Comparison of ENCODE assay signal across 8 cellular contexts in genomic region chr12:6613776-6614512, GRCh38. TPM values are rescaled to one million over a fixed set of nuclear protein-coding genes. Genes with fewer than 3 reads are reported as not detected.
DNase-seq lines count a peak whose midpoint lies in the region; TF ChIP-seq lines count a peak whose summit lies in the region.

No MANE protein-coding gene starts in this region.

- H3K36me3 ChIP-seq in SJSA1 (no peaks in the 10 kb centered on the region), prostate gland (no peaks in the 10 kb centered on the region)

- no peak overlapping the region for H3K4me3 ChIP-seq in SJSA1
- H3K4me3 ChIP-seq in prostate gland = no peak overlapping the region

- peaks cover 25% of the 10 kb centered on the region for H3K4me1 ChIP-seq in SJSA1 (replicated peaks)
- H3K4me1 ChIP-seq in prostate gland (replicated peaks) = peaks cover 14% of the 10 kb centered on the region

- H3K27ac ChIP-seq in SJSA1 (peak overlapping the region; percentile 25), prostate gland (peak overlapping the region; percentile 86 to 94)

- TF ChIP-seq POLR2A in prostate gland (IDR thresholded peaks at IDR 0.05) = peak; percentile 24

- DNase-seq in activated CD4-positive, alpha-beta T cell treated with anti-CD3 and anti-CD28 coated beads for 48 hours = peak; percentile 54
- DNase-seq in activated CD4-positive, alpha-beta T cell treated with anti-CD3 and anti-CD28 coated beads, Interleukin-2, amount 50 U/mL, for 4 hours = no peak
- DNase-seq in NCI-H1092 (lab: John Stamatoyannopoulos, UW) = peak; percentile 96
- DNase-seq in SJSA1 (ENCODE audit: low read depth in 1 of 2, low spot score in 2 of 2) = peak; percentile 88 to 94
- DNase-seq in T47D (ENCODE audit: low read depth in 1 of 2, low spot score in 1 of 2) = peak; percentile 46 to 95
- DNase-seq in hypothalamus (lab: John Stamatoyannopoulos, UW) = peak; percentile 71 to 100 (median 94)
- DNase-seq in prostate gland (ENCODE audit: low spot score) = peak; percentile 87
- DNase-seq in effector CD8-positive, alpha-beta T cell (lab: John Stamatoyannopoulos, UW) = no peak

- 0 out of 2 replicates have a peak, but pooled peaks cover 2% of the 10 kb centered on the region for H3K9me3 ChIP-seq in SJSA1 (replicated peaks)
- no peaks in the 10 kb centered on the region for H3K9me3 ChIP-seq in prostate gland

- WGBS in prostate gland = 4% methylated on average over 21 of the region's 21 CpGs

- intact Hi-C loops in prostate gland (cut with DNase I) = loop anchor here (2.0 to 5.0 kb wide), 2 partner anchors 49 to 153 kb away; partner anchors contain the start of genes ING4 and PTMS

- no peaks in the 10 kb centered on the region for H3K27me3 ChIP-seq in SJSA1 (replicated peaks)
- H3K27me3 ChIP-seq in prostate gland (replicated peaks; ENCODE audit: insufficient read depth) = no peaks in the 10 kb centered on the region

- in situ Hi-C loops in T47D (cut with HindIII; ENCODE audit: low pct_unique_long_range_greater_than_20kb, low sequenced_read_pairs) = no loop called here

- peak in 1 of 4 experiments; percentile 10 for TF ChIP-seq CTCF in prostate gland (IDR thresholded peaks at IDR 0.05)

RNA-seq across cellular contexts. Expression of gene CHD4, which starts 6.8 kb away (rescaled TPM):
- total RNA-seq in SJSA1 (2014; rRNA removed; shearing (Covaris generic)) = 178 and 180 TPM in 2 replicates
- total RNA-seq in prostate gland = 100 to 1,000 TPM; 124 to 240 TPM

RNA-seq across cellular contexts. Expression of gene LPAR5, which starts 21.8 kb away (rescaled TPM):
- not detected in 2 replicates for total RNA-seq in SJSA1 (2014; rRNA removed; shearing (Covaris generic))
- 1 to 10 TPM in 1 of 2 donors, under 1 TPM in 1; 0.59 to 1.9 TPM for total RNA-seq in prostate gland

RNA-seq across cellular contexts. Expression of gene ACRBP, which starts 33.3 kb away (rescaled TPM):
- total RNA-seq in SJSA1 (2014; rRNA removed; shearing (Covaris generic)) = not detected in 2 replicates
- total RNA-seq in prostate gland = 10 to 100 TPM in 1 of 2 donors, 1 to 10 TPM in 1; 2.3 to 49.6 TPM

RNA-seq across cellular contexts. Expression of gene NOP2, which starts 45.9 kb away (rescaled TPM):
- total RNA-seq in SJSA1 (2014; rRNA removed; shearing (Covaris generic)) = 48.3 and 76.6 TPM in 2 replicates
- 10 to 100 TPM; 14.5 to 42.9 TPM for total RNA-seq in prostate gland

RNA-seq across cellular contexts. Expression of gene ING4, which starts 49.0 kb away (rescaled TPM):
- 34.8 and 41.0 TPM in 2 replicates for total RNA-seq in SJSA1 (2014; rRNA removed; shearing (Covaris generic))
- total RNA-seq in prostate gland = 10 to 100 TPM; 75.5 to 78.9 TPM

Comparison
In these comparisons a context has a peak if more than half of its experiments do, and no peak if none do; other contexts are left out.
1. DNase-seq: peak in activated CD4-positive, alpha-beta T cell treated with anti-CD3 and anti-CD28 coated beads for 48 hours (single experiment), NCI-H1092 (single experiment), SJSA1 (2 of 2), T47D (2 of 2), hypothalamus (51 of 51) and prostate gland (single experiment); none in activated CD4-positive, alpha-beta T cell treated with anti-CD3 and anti-CD28 coated beads, Interleukin-2, amount 50 U/mL, for 4 hours (0 of 2) and effector CD8-positive, alpha-beta T cell (single experiment).